13 cellular contexts compared by ENCODE assay signal in genomic region chr10:65341323-65341922, GRCh38.
DNase-seq lines count a peak whose midpoint lies in the region; ATAC-seq and TF ChIP-seq lines count a peak whose summit lies in the region.
"Had no signal": no experiment of that assay in that cellular context is flagged by ENCODE, and none has a peak within 500 bp of the region (broad histone marks: within the 10 kb centered on the region; RNA-seq: fewer than 3 reads in every experiment).

No MANE protein-coding gene starts in this region.

- ATAC-seq in lung (ENCODE audit: insufficient read depth, low FRiP score) (peak; percentile 34), natural killer cell (no peak), HG03342 (IDR thresholded peaks at IDR 0.05; ENCODE audit: unreplicated experiment) (no peak), GM18511 (IDR thresholded peaks at IDR 0.05; ENCODE audit: unreplicated experiment) (no peak)

- no peaks in the 10 kb centered on the region for H3K36me3 Mint-ChIP-seq in natural killer cell

- no peak overlapping the region for H3K4me3 ChIP-seq in BE2C (ENCODE audit: low read depth, low read length)
- H3K4me3 ChIP-seq in lung, result no peak overlapping the region
- H3K4me3 ChIP-seq: thoracic aorta had no signal

- intact Hi-C loops in natural killer cell (cut with micrococcal nuclease), result no loop called here

- no peaks in the 10 kb centered on the region for H3K4me1 Mint-ChIP-seq in natural killer cell

- no peaks in the 10 kb centered on the region for H3K36me3 ChIP-seq in BE2C
- no peaks in the 10 kb centered on the region for H3K36me3 ChIP-seq in lung (ENCODE audit: control insufficient read depth in 2 of 2, insufficient read depth in 2 of 2, low read length in 2 of 2)
- H3K36me3 ChIP-seq: thoracic aorta had no signal

- H3K9me3 ChIP-seq in BE2C (no peaks in the 10 kb centered on the region), lung (ENCODE audit: control insufficient read depth in 2 of 2, insufficient read depth in 1 of 2, low read length in 1 of 2) (no peaks in the 10 kb centered on the region)
- H3K9me3 ChIP-seq: thoracic aorta had no signal

- H3K27me3 Mint-ChIP-seq in natural killer cell (ENCODE audit: low read depth in 2 of 2), result no peaks in the 10 kb centered on the region

- H3K27ac Mint-ChIP-seq in natural killer cell, result no peak overlapping the region

- H3K27me3 ChIP-seq in BE2C (no peaks in the 10 kb centered on the region), lung (ENCODE audit: control insufficient read depth, insufficient read depth) (no peaks in the 10 kb centered on the region)

- H3K27ac ChIP-seq in lung (ENCODE audit: low read depth in 1 of 2, low read length in 1 of 2), result peak overlapping the region in 1 of 2 donors; percentile 26
- H3K27ac ChIP-seq: thoracic aorta had no signal

- peaks cover 16% of the 10 kb centered on the region for H3K4me1 ChIP-seq in BE2C
- H3K4me1 ChIP-seq in lung (ENCODE audit: control insufficient read depth in 2 of 2, insufficient read depth in 2 of 2, low read length in 2 of 2), result peaks cover 0 to 6% of the 10 kb centered on the region in 2 donors

- peaks cover 10 to 17% of the 10 kb centered on the region in 2 donors for H3K9me3 Mint-ChIP-seq in natural killer cell

- TF ChIP-seq CTCF in BE2C (IDR thresholded peaks at IDR 0.05; ENCODE audit: low read depth, low read length) (no peak), lung (IDR thresholded peaks at IDR 0.05; ENCODE audit: control extremely low read depth, extremely low read depth) (no peak), natural killer cell (IDR thresholded peaks at IDR 0.05) (no peak)

- 18 to 30% methylated on average over 4 of the region's 4 CpGs for WGBS in lung, 2 donors

- peak; percentile 37 for DNase-seq in BE2C
- DNase-seq in MV-4-11 (lab: John Stamatoyannopoulos, UW), result peak; percentile 44
- DNase-seq in dermis blood vessel endothelial cell, result peak; percentile 96
- no peak for DNase-seq in lung (ENCODE audit: low spot score)
- no peak for DNase-seq in natural killer cell
- no peak for DNase-seq in NCI-H146 (lab: John Stamatoyannopoulos, UW)
- DNase-seq: erythroblast, islet precursor cell, NCI-H1930, nucleus accumbens had no signal

- H3K4me3 Mint-ChIP-seq in natural killer cell, result no peak overlapping the region

Comparison
In these comparisons a context has a peak if more than half of its experiments do, and no peak if none do; other contexts are left out.
1. DNase-seq: peak in BE2C (single experiment), MV-4-11 (single experiment) and dermis blood vessel endothelial cell (single experiment); none in lung (single experiment), natural killer cell (single experiment) and NCI-H146 (single experiment).